Comparison of ENCODE assay signal across 8 cellular contexts in genomic region chr7:64313740-64314491, GRCh38. TPM values are rescaled to one million over a fixed set of nuclear protein-coding genes. Genes with fewer than 3 reads are reported as not detected.
DNase-seq lines count a peak whose midpoint lies in the region; ATAC-seq lines count a peak whose summit lies in the region.

TSS of gene ZNF736 (plus strand) at chr7:64313961. CDS start at chr7:64314151, 190 bp downstream.

- no peak within 1 kb of the TSS for H4K5ac ChIP-seq in mesendoderm (ENCODE audit: low read length)

- DNase-seq in C1 segment of cervical spinal cord (lab: John Stamatoyannopoulos, UW) (peak; percentile 32 to 91 (median 82)), GM19240 (ENCODE audit: insufficient read length, low spot score) (peak; percentile 46), NCI-H774 (lab: John Stamatoyannopoulos, UW) (peak; percentile 88), dermis microvascular lymphatic vessel endothelial cell (ENCODE audit: low read depth in 2 of 2) (peak; percentile 85 to 91), mesendoderm (peak; percentile 65)
- DNase-seq in activated CD4-positive, alpha-beta memory T cell treated with anti-CD3 and anti-CD28 coated beads for 36 hours = peak; percentile 94
- peak; percentile 51 to 76 for DNase-seq in stimulated activated CD8-positive, alpha-beta memory T cell treated with anti-CD3 and anti-CD28 coated beads, Interleukin-4, amount 100 ng/mL, for 1 hour (ENCODE audit: low read depth in 2 of 2, low spot score in 1 of 2)

- H3K4ac ChIP-seq in mesendoderm (ENCODE audit: low read depth, low read length) = no peak within 1 kb of the TSS

- H3K4me2 ChIP-seq in mesendoderm (ENCODE audit: low read length) = no peak within 1 kb of the TSS

- no peaks in the 10 kb centered on the region for H3K27me3 Mint-ChIP-seq in activated CD4-positive, alpha-beta memory T cell treated with anti-CD3 and anti-CD28 coated beads for 36 hours

- POLR2A ChIA-PET in activated CD4-positive, alpha-beta memory T cell treated with anti-CD3 and anti-CD28 coated beads for 36 hours (lab: Charles Lee) = interaction anchor here (0.6 to 3.4 kb wide), 5 partner anchors 249 to 692 kb away, joined by 3 to 14 read pairs (median 4); partner anchors contain the start of genes ERV3-1, ZNF107, ZNF138 and ZNF680

- no peaks in the 10 kb centered on the region for H3K36me3 ChIP-seq in mesendoderm (ENCODE audit: control insufficient read depth, insufficient read depth, low read length)

- H4K8ac ChIP-seq in mesendoderm (ENCODE audit: low read depth, low read length) = no peak within 1 kb of the TSS

- H3K36me3 Mint-ChIP-seq in activated CD4-positive, alpha-beta memory T cell treated with anti-CD3 and anti-CD28 coated beads for 36 hours = peaks cover 20% of the 10 kb centered on the region

- no peak within 1 kb of the TSS for H3K56ac ChIP-seq in mesendoderm (ENCODE audit: low read length)

- H2BK15ac ChIP-seq in mesendoderm (replicated peaks; ENCODE audit: low read depth) = no peak within 1 kb of the TSS

- no peak within 1 kb of the TSS for H3K18ac ChIP-seq in mesendoderm (ENCODE audit: low read length)

- no peak within 1 kb of the TSS for H3K9ac ChIP-seq in mesendoderm (ENCODE audit: low read length)

- peak within 1 kb of the TSS; percentile 97 for H3K27ac Mint-ChIP-seq in activated CD4-positive, alpha-beta memory T cell treated with anti-CD3 and anti-CD28 coated beads for 36 hours

- H3K27me3 ChIP-seq in mesendoderm (ENCODE audit: insufficient read depth, low read length, poor library complexity) = no peaks in the 10 kb centered on the region

- no peak within 1 kb of the TSS for H3K27ac ChIP-seq in mesendoderm (ENCODE audit: low read depth, low read length)

- H3K4me1 Mint-ChIP-seq in activated CD4-positive, alpha-beta memory T cell treated with anti-CD3 and anti-CD28 coated beads for 36 hours (ENCODE audit: low read depth) = peaks cover 35% of the 10 kb centered on the region

- H3K4me3 Mint-ChIP-seq in activated CD4-positive, alpha-beta memory T cell treated with anti-CD3 and anti-CD28 coated beads for 36 hours = peak within 1 kb of the TSS; percentile 99

- H2BK5ac ChIP-seq in mesendoderm (ENCODE audit: low read length) = no peak within 1 kb of the TSS

- CTCF ChIA-PET in activated CD4-positive, alpha-beta memory T cell treated with anti-CD3 and anti-CD28 coated beads for 36 hours (lab: Charles Lee) = interaction anchor here (0.8 kb wide), 1 partner anchor 249 kb away, joined by 4 read pairs; the partner anchor contains the start of gene ZNF680

- WGBS in mesendoderm (ENCODE audit: extremely low coverage, insufficient coverage, low lambda C conversion rate) = no CpG with 5 or more reads among the region's 33 CpGs

- H3K4me3 ChIP-seq in mesendoderm (ENCODE audit: low read length) = peak within 1 kb of the TSS; percentile 30

- H3K23ac ChIP-seq in mesendoderm (ENCODE audit: low read length) = no peak within 1 kb of the TSS

- intact Hi-C loops in activated CD4-positive, alpha-beta memory T cell treated with anti-CD3 and anti-CD28 coated beads for 36 hours (cut with micrococcal nuclease) = loop anchor here (1.0 to 10.0 kb wide), 8 partner anchors 9 to 1059 kb away; partner anchors contain the start of genes ERV3-1, ZNF138, ZNF273 and ZNF92

- H2BK120ac ChIP-seq in mesendoderm (ENCODE audit: low read depth, low read length) = no peak within 1 kb of the TSS

- no peaks in the 10 kb centered on the region for H3K4me1 ChIP-seq in mesendoderm (ENCODE audit: control insufficient read depth, low read depth, low read length)

- H3K79me1 ChIP-seq in mesendoderm (ENCODE audit: low read length) = no peaks in the 10 kb centered on the region

- H3K79me2 ChIP-seq in mesendoderm (ENCODE audit: control insufficient read depth, insufficient read depth, low read length) = no peaks in the 10 kb centered on the region

- no peak within 1 kb of the TSS for H2AK5ac ChIP-seq in mesendoderm (ENCODE audit: low read length)

- H3K9me3 Mint-ChIP-seq in activated CD4-positive, alpha-beta memory T cell treated with anti-CD3 and anti-CD28 coated beads for 36 hours = peaks cover 4% of the 10 kb centered on the region

- ATAC-seq in HG03469 (IDR thresholded peaks at IDR 0.05; ENCODE audit: unreplicated experiment) = peak; percentile 100

RNA-seq across cellular contexts. Expression of gene ZNF736, which starts in this region (rescaled TPM):
- 10 to 100 TPM; 23.6 TPM for total RNA-seq in activated CD4-positive, alpha-beta memory T cell treated with anti-CD3 and anti-CD28 coated beads for 36 hours
- 6.8 and 8.5 TPM in 2 replicates for total RNA-seq in dermis microvascular lymphatic vessel endothelial cell
- 0.31 TPM for polyA plus RNA-seq in mesendoderm (2013, experiment 1 of 2)
- polyA plus RNA-seq in mesendoderm (2013, experiment 2 of 2) = 0.24 TPM
